In genomic region chr20:4164246-4164645, GRCh38 we compare ENCODE assay signal across 22 cellular contexts.
"Had no signal": no experiment of that assay in that cellular context is flagged by ENCODE, and none has a peak within 500 bp of the region (broad histone marks: within the 10 kb centered on the region; RNA-seq: fewer than 3 reads in every experiment).

No MANE protein-coding gene starts in this region.

- ATAC-seq: gastroesophageal sphincter; natural killer cell treated with Interleukin-12 subunit alpha and Interleukin-12 subunit beta and Interleukin-15 and Interleukin-18, amount 100 ng/mL, for 72 hours; stimulated activated naive CD8-positive, alpha-beta T cell treated with anti-CD3 and anti-CD28 coated beads, Interleukin-15, Interleukin-2, amounts not matched to agents 100 U/mL and 50 U/mL, for 24 hours had no signal

- H3K4me1 ChIP-seq: uterus had no signal

- H3K27ac ChIP-seq: colonic mucosa, esophagus squamous epithelium, gastroesophageal sphincter, left ventricle myocardium inferior, neutrophil, sigmoid colon, skin epidermis, suprapubic skin, tibial artery, upper lobe of left lung, uterus had no signal

- H3K4me3 ChIP-seq: colonic mucosa, esophagus squamous epithelium, gastroesophageal sphincter, left ventricle myocardium inferior, lung, sigmoid colon, skin epidermis, suprapubic skin, tibial artery, upper lobe of left lung, uterus had no signal

- H3K9me3 ChIP-seq: colonic mucosa, esophagus squamous epithelium, gastroesophageal sphincter, left ventricle myocardium inferior, neutrophil, sigmoid colon, suprapubic skin, tibial artery, upper lobe of left lung, uterus had no signal

- DNase-seq: colonic mucosa; dermis blood vessel endothelial cell; esophagus squamous epithelium; foreskin fibroblast; glutamatergic neuron; islet precursor cell; left ventricle myocardium inferior; mesenchymal stem cell; midbrain; sigmoid colon; stimulated activated CD4-positive, alpha-beta T cell treated with anti-CD3 and anti-CD28 coated beads, Interleukin-12 subunit alpha, Interleukin-12 subunit beta, amount 100 ng/mL, for 4 hours; stimulated activated CD4-positive, alpha-beta T cell treated with anti-CD3 and anti-CD28 coated beads, Interleukin-2, amount 100 ng/mL, for 48 hours; stimulated activated naive CD8-positive, alpha-beta T cell treated with anti-CD3 and anti-CD28 coated beads, Interleukin-15, Interleukin-2, amounts not matched to agents 100 U/mL and 50 U/mL, for 24 hours; tibial artery; upper lobe of left lung; uterus had no signal

- H3K27me3 ChIP-seq: colonic mucosa, esophagus squamous epithelium, gastroesophageal sphincter, sigmoid colon, suprapubic skin, tibial artery, upper lobe of left lung, uterus had no signal

- H3K36me3 ChIP-seq: colonic mucosa, esophagus squamous epithelium, gastroesophageal sphincter, left ventricle myocardium inferior, neutrophil, sigmoid colon, suprapubic skin, tibial artery, upper lobe of left lung, uterus had no signal
